Comparison of ENCODE assay signal across 8 cellular contexts in the genomic region with DNA sequence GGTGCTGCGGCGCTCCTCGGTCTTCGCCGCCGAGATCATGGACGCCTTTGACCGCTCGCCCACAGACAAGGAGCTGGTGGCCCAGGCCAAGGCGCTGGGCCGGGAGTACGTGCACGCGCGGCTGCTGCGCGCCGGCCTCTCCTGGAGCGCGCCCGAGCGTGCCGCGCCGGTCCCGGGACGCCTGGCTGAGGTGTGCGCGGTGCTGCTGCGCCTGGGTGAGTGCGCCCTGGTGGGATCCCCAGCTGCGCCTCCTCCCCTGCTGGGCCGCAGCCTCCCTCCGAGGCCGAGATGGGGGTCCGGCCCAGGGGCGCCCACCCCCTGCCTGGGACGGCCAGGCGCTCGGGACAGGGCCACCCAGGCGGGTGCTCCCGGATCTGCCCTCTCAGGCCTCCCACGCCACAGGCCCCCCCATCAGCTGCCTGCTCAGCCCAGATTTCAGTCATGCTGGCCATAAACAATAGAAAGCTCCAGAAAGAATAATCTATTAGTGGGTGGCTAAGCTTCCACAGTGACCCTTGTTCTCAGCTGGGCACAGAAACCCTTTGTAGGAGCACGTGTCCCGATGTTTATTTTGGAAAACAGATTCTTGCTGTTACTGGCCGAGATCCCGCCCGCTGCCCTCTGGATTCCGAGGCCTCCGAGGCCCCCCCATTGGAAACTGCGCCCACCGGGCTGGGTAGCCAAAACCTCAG. TPM values are rescaled to one million over a fixed set of nuclear protein-coding genes. Genes with fewer than 3 reads are reported as not detected.
DNase-seq lines count a peak whose midpoint lies in the region; ATAC-seq, FAIRE-seq and TF ChIP-seq lines count a peak whose summit lies in the region.

No MANE protein-coding gene starts in this region.

- H3K4me3 ChIP-seq in NT2/D1 (ENCODE audit: insufficient read length, low read depth), result peak overlapping the region; percentile 65
- peak overlapping the region; percentile 85 to 93 (median 86) for H3K4me3 ChIP-seq in HepG2 (replicated peaks in 1 of 3; ENCODE audit: insufficient read depth in 1 of 3, low read depth in 2 of 3, low read length in 3 of 3)

- H3K27me3 ChIP-seq in NT2/D1 (ENCODE audit: insufficient read depth, insufficient read length), result peaks cover 26% of the 10 kb centered on the region
- no peaks in the 10 kb centered on the region; a peak in 1 of 5 replicates for H3K27me3 ChIP-seq in HepG2 (ENCODE audit: control insufficient read depth in 1 of 2, insufficient read depth in 2 of 2, low read length in 2 of 2)

- TF ChIP-seq POLR2A in HepG2 (IDR thresholded peaks at IDR 0.05; ENCODE audit: insufficient read depth in 1 of 2, low read depth in 2 of 2, low read length in 2 of 2), result no peak

- TF ChIP-seq RAD21 in HepG2 (CRISPR knock-in tag; IDR thresholded peaks at IDR 0.05), result peak; percentile 30; the same call in 1 of the 2 replicates

- in situ Hi-C loops in G401 (cut with HindIII; ENCODE audit: low sequenced_read_pairs), result loop anchor here (5.0 kb wide), 2 partner anchors 47 to 77 kb away; no protein-coding TSS in a partner anchor
- in situ Hi-C loops in HepG2 (cut with HindIII; ENCODE audit: extremely low pct_ligation_motif_present, low pct_unique_long_range_greater_than_20kb), result no loop called here

- H2AFZ ChIP-seq in HepG2 (ENCODE audit: low read length), result no peak overlapping the region

- POLR2A ChIA-PET in HepG2 (lab: Yijun Ruan, JAX), result interaction anchor here (0.5 to 2.9 kb wide), 9 partner anchors 9 to 340 kb away, joined by 3 to 12 read pairs (median 4); a partner anchor contains a TSS

- peaks cover 13% of the 10 kb centered on the region; the same call in 1 of the 2 replicates for H4K20me1 ChIP-seq in HepG2 (ENCODE audit: insufficient read depth, low read length)

- H3K27ac ChIP-seq in HepG2 (ENCODE audit: extremely low read length, insufficient read depth, low read length), result peak overlapping the region; percentile 53

- peaks cover 12% of the 10 kb centered on the region for H3K9me3 ChIP-seq in NT2/D1 (ENCODE audit: insufficient read depth, low read length)
- H3K9me3 ChIP-seq in HepG2 (ENCODE audit: low read length), result no peaks in the 10 kb centered on the region

- TF ChIP-seq CTCF in HepG2 (CRISPR knock-in tag; IDR thresholded peaks at IDR 0.05), result peak; percentile 5; the same call in 1 of the 2 replicates

- H3K4me1 ChIP-seq in NT2/D1 (ENCODE audit: insufficient read depth, insufficient read length), result peaks cover 30% of the 10 kb centered on the region
- peaks cover 60% of the 10 kb centered on the region for H3K4me1 ChIP-seq in HepG2 (ENCODE audit: insufficient read depth, low read length)

- H3K9ac ChIP-seq in NT2/D1 (ENCODE audit: insufficient read length, low read depth) (peak overlapping the region; percentile 88), HepG2 (ENCODE audit: insufficient read depth, low read depth, low read length) (peak overlapping the region; percentile 79)

- intact Hi-C loops in HepG2 (cut with micrococcal nuclease; ENCODE audit: unreplicated experiment), result no loop called here

- H3K79me2 ChIP-seq in HepG2 (ENCODE audit: insufficient read depth, low read length), result peaks cover 18% of the 10 kb centered on the region

- peak overlapping the region; percentile 92 for H3K4me2 ChIP-seq in HepG2 (ENCODE audit: low read depth, low read length)

- TF ChIP-seq EP300 in HepG2 (IDR thresholded peaks at IDR 0.05; ENCODE audit: low read depth in 2 of 2, low read length in 2 of 2) (peak in 1 of 2 experiments; percentile 48; a peak in 2 of 4 replicates), HepG2 (CRISPR knock-in tag; IDR thresholded peaks at IDR 0.05; ENCODE audit: borderline replicate concordance) (no peak)

- 7% methylated on average over 26 of the region's 52 CpGs for WGBS in HepG2 (ENCODE audit: low lambda C conversion rate)

- DNase-seq in G401 (ENCODE audit: low spot score), result peak; percentile 52
- DNase-seq in NT2/D1 (ENCODE audit: low read depth, low spot score), result no peak
- peak; percentile 68 to 77 for DNase-seq in dermis microvascular lymphatic vessel endothelial cell (ENCODE audit: low read depth in 2 of 2)
- peak; percentile 61 for DNase-seq in HepG2 (ENCODE audit: low spot score)
- no peak for DNase-seq in stimulated activated naive CD8-positive, alpha-beta T cell treated with anti-CD3 and anti-CD28 coated beads, Interleukin-15, Interleukin-2, amounts not matched to agents 100 U/mL and 50 U/mL, for 24 hours
- DNase-seq in mesenteric fat pad (ENCODE audit: low spot score), result no peak

- CTCF ChIA-PET in HepG2 (lab: Yijun Ruan, JAX; ENCODE audit: low intra/inter-chr PET ratio, low total read pairs), result no interaction called here

- H3K36me3 ChIP-seq in NT2/D1 (ENCODE audit: insufficient read depth, insufficient read length, low read length) (peaks cover 31% of the 10 kb centered on the region), HepG2 (replicated peaks in 1 of 2; ENCODE audit: control insufficient read depth in 1 of 2, insufficient read depth in 2 of 2, low read length in 2 of 2) (peaks cover 13 to 17% of the 10 kb centered on the region in 2 experiments; a peak in 4 of 5 replicates)

- BruUV-seq in HepG2 (replicated peaks; lab: Mats Ljungman, UMichigan), result no TSS peak

- ATAC-seq in HepG2 (peak; percentile 41), GM21717 (IDR thresholded peaks at IDR 0.05; ENCODE audit: unreplicated experiment) (no peak), GM21737 (IDR thresholded peaks at IDR 0.05; ENCODE audit: unreplicated experiment) (no peak)
- ATAC-seq in stimulated activated naive CD8-positive, alpha-beta T cell treated with anti-CD3 and anti-CD28 coated beads, Interleukin-15, Interleukin-2, amounts not matched to agents 100 U/mL and 50 U/mL, for 24 hours, result peak; percentile 10

- peak; percentile 50 for FAIRE-seq in HepG2 (lab: Jason Lieb, UNC)

TF ChIP-seq in HepG2, 621 proteins besides CTCF, POLR2A, EP300 and RAD21 (continues in another document):
- TF ChIP-seq ZBTB42 (CRISPR knock-in tag; IDR thresholded peaks at IDR 0.05), result peak; percentile 26; the same call in 1 of the 2 replicates

RNA-seq across cellular contexts. Expression of a gene that starts 1.1 kb away (rescaled TPM):
- total RNA-seq in G401 (2014; rRNA removed; shearing (Covaris generic)), result 26.9 and 36.3 TPM in 2 replicates
- total RNA-seq in dermis microvascular lymphatic vessel endothelial cell (32.0 and 71.7 TPM in 2 replicates), HepG2 (2016; rRNA removed; fragmentation: Illumina TruSeq; extraction: Trizol) (30.2 and 35.5 TPM in 2 replicates), mesenteric fat pad (115 TPM)
- 22.2 and 23.9 TPM in 2 replicates for total RNA-seq in HepG2 (2016; cell fraction: cytosol; rRNA removed; fragmentation: Illumina TruSeq; extraction: Trizol; ENCODE audit: low read depth)
- 28.1 and 36.4 TPM in 2 replicates for total RNA-seq in HepG2 (2016; cell fraction: insoluble cytoplasmic fraction; rRNA removed; fragmentation: Illumina TruSeq; extraction: Trizol)
- total RNA-seq in HepG2 (2016; cell fraction: membrane; rRNA removed; fragmentation: Illumina TruSeq; extraction: Trizol), result 58.8 and 67.3 TPM in 2 replicates
- 18.8 and 20.8 TPM in 2 replicates for total RNA-seq in HepG2 (2016; cell fraction: nucleus; rRNA removed; fragmentation: Illumina TruSeq; extraction: Trizol)
- polyA plus RNA-seq in HepG2 (2011; rRNA removed), result 39.2 and 58.1 TPM in 2 replicates
- polyA plus RNA-seq in HepG2 (2011; cell fraction: cytosol; rRNA removed), result 49.3 and 71.9 TPM in 2 replicates
- polyA plus RNA-seq in HepG2 (2011; cell fraction: nucleus; rRNA removed), result 101 and 104 TPM in 2 replicates
- polyA plus RNA-seq in HepG2 (2012), result 43.9 and 55.3 TPM in 2 replicates
- polyA plus RNA-seq in HepG2 (2016; cell fraction: cytosol; fragmentation: Illumina TruSeq; extraction: Trizol; ENCODE audit: low read depth), result 28.1 and 33.7 TPM in 2 replicates
- 37.9 and 46.1 TPM in 2 replicates for polyA plus RNA-seq in HepG2 (2016; cell fraction: insoluble cytoplasmic fraction; fragmentation: Illumina TruSeq; extraction: Trizol; ENCODE audit: low read depth)
- polyA plus RNA-seq in HepG2 (2016; cell fraction: membrane; fragmentation: Illumina TruSeq; extraction: Trizol; ENCODE audit: low read depth), result 64.2 and 66.8 TPM in 2 replicates
- polyA plus RNA-seq in HepG2 (2016; cell fraction: nucleus; fragmentation: Illumina TruSeq; extraction: Trizol; ENCODE audit: insufficient read depth, low read depth), result 41.2 and 42.5 TPM in 2 replicates
- 10.1 and 74.6 TPM in 2 replicates for polyA minus RNA-seq in HepG2 (2011; rRNA and poly(A)+ RNA removed; ENCODE audit: low replicate concordance)
- 39.7 and 41.5 TPM in 2 replicates for polyA minus RNA-seq in HepG2 (2011; cell fraction: cytosol; rRNA and poly(A)+ RNA removed)
- polyA minus RNA-seq in HepG2 (2011; cell fraction: nucleus; rRNA and poly(A)+ RNA removed), result 9.9 and 12.7 TPM in 2 replicates

RNA-seq across cellular contexts. Expression of a gene that starts 51.3 kb away (rescaled TPM):
- total RNA-seq in G401 (2014; rRNA removed; shearing (Covaris generic)), result 299 and 330 TPM in 2 replicates
- 276 and 296 TPM in 2 replicates for total RNA-seq in dermis microvascular lymphatic vessel endothelial cell
- total RNA-seq in HepG2 (2016; rRNA removed; fragmentation: Illumina TruSeq; extraction: Trizol), result 123 and 177 TPM in 2 replicates
- total RNA-seq in HepG2 (2016; cell fraction: cytosol; rRNA removed; fragmentation: Illumina TruSeq; extraction: Trizol; ENCODE audit: low read depth), result 143 and 149 TPM in 2 replicates
- total RNA-seq in HepG2 (2016; cell fraction: insoluble cytoplasmic fraction; rRNA removed; fragmentation: Illumina TruSeq; extraction: Trizol), result 108 and 184 TPM in 2 replicates
- total RNA-seq in HepG2 (2016; cell fraction: membrane; rRNA removed; fragmentation: Illumina TruSeq; extraction: Trizol), result 217 TPM in 2 replicates
- total RNA-seq in HepG2 (2016; cell fraction: nucleus; rRNA removed; fragmentation: Illumina TruSeq; extraction: Trizol), result 128 and 139 TPM in 2 replicates
- polyA plus RNA-seq in HepG2 (2011; rRNA removed), result 481 and 626 TPM in 2 replicates
- polyA plus RNA-seq in HepG2 (2011; cell fraction: cytosol; rRNA removed), result 323 and 410 TPM in 2 replicates
- polyA plus RNA-seq in HepG2 (2011; cell fraction: nucleus; rRNA removed), result 1,381 and 1,393 TPM in 2 replicates
- 200 and 245 TPM in 2 replicates for polyA plus RNA-seq in HepG2 (2012)
- 126 and 132 TPM in 2 replicates for polyA plus RNA-seq in HepG2 (2016; cell fraction: cytosol; fragmentation: Illumina TruSeq; extraction: Trizol; ENCODE audit: low read depth)
- 133 and 166 TPM in 2 replicates for polyA plus RNA-seq in HepG2 (2016; cell fraction: insoluble cytoplasmic fraction; fragmentation: Illumina TruSeq; extraction: Trizol; ENCODE audit: low read depth)
- 186 and 199 TPM in 2 replicates for polyA plus RNA-seq in HepG2 (2016; cell fraction: membrane; fragmentation: Illumina TruSeq; extraction: Trizol; ENCODE audit: low read depth)
- 341 and 351 TPM in 2 replicates for polyA plus RNA-seq in HepG2 (2016; cell fraction: nucleus; fragmentation: Illumina TruSeq; extraction: Trizol; ENCODE audit: insufficient read depth, low read depth)
- 198 and 615 TPM in 2 replicates for polyA minus RNA-seq in HepG2 (2011; rRNA and poly(A)+ RNA removed; ENCODE audit: low replicate concordance)
- 125 and 128 TPM in 2 replicates for polyA minus RNA-seq in HepG2 (2011; cell fraction: cytosol; rRNA and poly(A)+ RNA removed)
- 166 and 229 TPM in 2 replicates for polyA minus RNA-seq in HepG2 (2011; cell fraction: nucleus; rRNA and poly(A)+ RNA removed)
- 95.5 TPM for total RNA-seq in mesenteric fat pad

Comparison
In these comparisons a context has a peak if more than half of its experiments do, and no peak if none do; other contexts are left out.
1. DNase-seq: peak in G401 (single experiment), dermis microvascular lymphatic vessel endothelial cell (2 of 2) and HepG2 (single experiment); none in NT2/D1 (single experiment), stimulated activated naive CD8-positive, alpha-beta T cell treated with anti-CD3 and anti-CD28 coated beads, Interleukin-15, Interleukin-2, amounts not matched to agents 100 U/mL and 50 U/mL, for 24 hours (single experiment) and mesenteric fat pad (single experiment).
2. ATAC-seq: peak in HepG2 (single experiment) and stimulated activated naive CD8-positive, alpha-beta T cell treated with anti-CD3 and anti-CD28 coated beads, Interleukin-15, Interleukin-2, amounts not matched to agents 100 U/mL and 50 U/mL, for 24 hours (single experiment); none in GM21717 (single experiment) and GM21737 (single experiment).